19 cellular contexts compared by ENCODE assay signal in genomic region chr9:35426627-35427026, GRCh38.
DNase-seq lines count a peak whose midpoint lies in the region; ATAC-seq and TF ChIP-seq lines count a peak whose summit lies in the region.
"Had no signal": no experiment of that assay in that cellular context is flagged by ENCODE, and none has a peak within 500 bp of the region (broad histone marks: within the 10 kb centered on the region; RNA-seq: fewer than 3 reads in every experiment).

No MANE protein-coding gene starts in this region.

- no peaks in the 10 kb centered on the region for H4K20me1 ChIP-seq in PC-3 (ENCODE audit: low read length)

- DNase-seq in T47D (ENCODE audit: low read depth in 1 of 2, low spot score in 1 of 2): peak; percentile 2 to 7
- no peak for DNase-seq in MCF 10A (ENCODE audit: unreplicated experiment)
- DNase-seq in PC-3: peak; percentile 82
- DNase-seq in epithelial cell of prostate (ENCODE audit: low read depth, low spot score): peak; percentile 36
- DNase-seq in mesothelial cell of epicardium (ENCODE audit: low spot score in 2 of 2, unreplicated experiment in 2 of 2): no peak
- DNase-seq in activated T-cell treated with anti-CD3 and anti-CD28 coated beads for 4 hours: no peak
- DNase-seq in left ventricle myocardium inferior: no peak
- DNase-seq in HuH-7.5 (ENCODE audit: low spot score): no peak
- DNase-seq: 8988T, KBM-7, NCI-H1105, NCI-H2029 treated with DMSO at 0.1 percent for 48 hours, NCI-H226, NCI-H510A treated with DMSO at 0.1 percent for 48 hours, NCI-H774, SHP77, SK-N-SH had no signal

- H3K4me3 ChIP-seq in PC-3 (ENCODE audit: low read length) (peak overlapping the region; percentile 20; the same call in 1 of the 2 replicates), left ventricle myocardium inferior (no peak overlapping the region)

- CTCF ChIA-PET in MCF 10A (lab: Yijun Ruan, JAX) (no interaction called here), PC-3 (lab: Charles Lee) (no interaction called here)

- peaks cover 6% of the 10 kb centered on the region for H3K36me3 Mint-ChIP-seq in MCF 10A (ENCODE audit: insufficient read depth, unreplicated experiment)
- H3K36me3 Mint-ChIP-seq in mesothelial cell of epicardium: peaks cover 4% of the 10 kb centered on the region
- H3K36me3 Mint-ChIP-seq: CD14-positive monocyte had no signal

- H3K36me3 ChIP-seq in PC-3 (ENCODE audit: low read depth, low read length) (no peaks in the 10 kb centered on the region), left ventricle myocardium inferior (no peaks in the 10 kb centered on the region)

- H3K4me2 ChIP-seq in PC-3 (ENCODE audit: low read length): peak overlapping the region; percentile 74
- H3K4me2 ChIP-seq: SK-N-SH had no signal

- H3K9me2 ChIP-seq in PC-3 (replicated peaks; ENCODE audit: low read length): no peaks in the 10 kb centered on the region
- H3K9me2 ChIP-seq: SK-N-SH had no signal

- no peak overlapping the region for H3K4me3 Mint-ChIP-seq in MCF 10A (ENCODE audit: unreplicated experiment)
- no peak overlapping the region for H3K4me3 Mint-ChIP-seq in mesothelial cell of epicardium
- H3K4me3 Mint-ChIP-seq: B cell, CD14-positive monocyte had no signal

- no peaks in the 10 kb centered on the region for H3K4me1 Mint-ChIP-seq in MCF 10A (ENCODE audit: insufficient read depth, unreplicated experiment)
- peaks cover 16% of the 10 kb centered on the region for H3K4me1 Mint-ChIP-seq in mesothelial cell of epicardium
- H3K4me1 Mint-ChIP-seq: B cell, CD14-positive monocyte had no signal

- H3K27ac ChIP-seq in PC-3 (ENCODE audit: low read length) (peak overlapping the region; percentile 91), epithelial cell of prostate (no peak overlapping the region), left ventricle myocardium inferior (replicated peaks) (no peak overlapping the region)

- H3K27me3 Mint-ChIP-seq in MCF 10A (ENCODE audit: insufficient read depth, unreplicated experiment) (no peaks in the 10 kb centered on the region), mesothelial cell of epicardium (ENCODE audit: low read depth) (peaks cover 9% of the 10 kb centered on the region)

- H2AFZ ChIP-seq in PC-3 (ENCODE audit: low read length): peak overlapping the region; percentile 25; the same call in 1 of the 2 replicates

- POLR2A ChIA-PET in MCF 10A (lab: Yijun Ruan, JAX): no interaction called here
- POLR2A ChIA-PET in PC-3 (lab: Charles Lee; ENCODE audit: unreplicated experiment): no interaction called here

- H3K27ac Mint-ChIP-seq in MCF 10A (ENCODE audit: low read depth, unreplicated experiment) (no peak overlapping the region), mesothelial cell of epicardium (peak overlapping the region; percentile 77)
- H3K27ac Mint-ChIP-seq: B cell, CD14-positive monocyte had no signal

- no peaks in the 10 kb centered on the region for H3K9me3 ChIP-seq in PC-3 (ENCODE audit: low read length)
- H3K9me3 ChIP-seq in left ventricle myocardium inferior (replicated peaks): peaks cover 13% of the 10 kb centered on the region
- H3K9me3 ChIP-seq: SK-N-SH had no signal

- in situ Hi-C loops in T47D (cut with HindIII; ENCODE audit: low pct_unique_long_range_greater_than_20kb, low sequenced_read_pairs): no loop called here

- H3K9ac ChIP-seq in PC-3 (ENCODE audit: low read length): peak overlapping the region; percentile 64
- H3K9ac ChIP-seq: SK-N-SH had no signal

- no peaks in the 10 kb centered on the region for H3K79me2 ChIP-seq in PC-3 (ENCODE audit: low read length)

- H3K27me3 ChIP-seq in PC-3 (ENCODE audit: low read length) (no peaks in the 10 kb centered on the region), left ventricle myocardium inferior (ENCODE audit: low read depth) (no peaks in the 10 kb centered on the region)

- intact Hi-C loops in MCF 10A (cut with micrococcal nuclease): no loop called here
- intact Hi-C loops in PC-3 (cut with micrococcal nuclease): loop anchor here (2.0 to 10.0 kb wide), 2 partner anchors 44 to 148 kb away; no protein-coding TSS in a partner anchor
- intact Hi-C loops in left ventricle myocardium inferior (cut with micrococcal nuclease): no loop called here

- TF ChIP-seq CTCF in MCF 10A (IDR thresholded peaks at IDR 0.05; ENCODE audit: unreplicated experiment) (no peak), PC-3 (conservative IDR thresholded peaks at IDR 0.05; ENCODE audit: low read depth, low read length) (no peak), mesothelial cell of epicardium (IDR thresholded peaks at IDR 0.05; ENCODE audit: unreplicated experiment) (no peak), left ventricle myocardium inferior (IDR thresholded peaks at IDR 0.05; ENCODE audit: borderline replicate concordance) (no peak)

- no peaks in the 10 kb centered on the region for H3F3A ChIP-seq in PC-3 (ENCODE audit: low read length, unreplicated experiment)

- BruUV-seq in MCF 10A (replicated peaks; lab: Mats Ljungman, UMichigan): no TSS peak
- no TSS peak for BruUV-seq in PC-3 (replicated peaks; lab: Mats Ljungman, UMichigan)

- ATAC-seq in PC-3: peak; percentile 74

- H3K9me3 Mint-ChIP-seq in MCF 10A (ENCODE audit: unreplicated experiment) (peaks cover 12% of the 10 kb centered on the region), mesothelial cell of epicardium (peaks cover 27% of the 10 kb centered on the region)

- H3K4me1 ChIP-seq in PC-3 (ENCODE audit: insufficient read depth, low read length) (peaks cover 42% of the 10 kb centered on the region), left ventricle myocardium inferior (no peaks in the 10 kb centered on the region)

Comparison
In these comparisons a context has a peak if more than half of its experiments do, and no peak if none do; other contexts are left out.
1. DNase-seq: peak in T47D (2 of 2), PC-3 (single experiment) and epithelial cell of prostate (single experiment); none in MCF 10A (single experiment), mesothelial cell of epicardium (0 of 2), activated T-cell treated with anti-CD3 and anti-CD28 coated beads for 4 hours (single experiment), left ventricle myocardium inferior (single experiment) and HuH-7.5 (single experiment).